1 cellular context compared by ENCODE assay signal in the genomic region with DNA sequence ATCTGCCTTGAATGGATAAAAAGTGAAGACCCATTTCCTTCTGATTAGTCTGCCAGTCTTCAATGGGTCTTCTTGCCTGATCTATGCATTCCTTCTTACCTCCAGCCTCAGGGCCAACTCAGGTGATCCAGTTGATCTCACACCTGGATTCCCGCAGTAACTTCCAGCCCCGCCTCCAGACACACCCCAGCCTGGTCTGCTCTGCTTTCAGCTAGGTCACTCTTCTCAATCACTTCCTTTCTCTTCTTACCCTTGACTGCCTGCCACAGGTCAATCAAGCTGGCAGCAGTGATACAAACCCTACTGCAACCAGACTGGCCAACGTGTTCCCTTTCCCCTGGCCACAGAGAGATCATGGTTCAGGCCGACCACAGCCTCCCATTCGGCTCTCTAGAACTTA.
TF ChIP-seq lines count a peak whose summit lies in the region.

No MANE protein-coding gene starts in this region.

TF ChIP-seq in H1, 55 proteins besides CTCF, POLR2A, EP300 and RAD21 (continued from another document):
- no peak for TF ChIP-seq POLR2AphosphoS5 (IDR thresholded peaks at IDR 0.05; ENCODE audit: low read depth, low read length)
